ENCODE assay signal across 1 cellular context in genomic region chr10:4847580-4848020, GRCh38.
TF ChIP-seq lines count a peak whose summit lies in the region.

No MANE protein-coding gene starts in this region.

TF ChIP-seq in K562, 482 proteins besides CTCF, POLR2A, EP300 and RAD21 (continued from another document and continues in another):
- TF ChIP-seq CHAMP1 (IDR thresholded peaks at IDR 0.05) (no peak), KDM4B (IDR thresholded peaks at IDR 0.05; ENCODE audit: borderline replicate concordance in 2 of 2, low read depth in 1 of 2) (no peak), NCOA4 (IDR thresholded peaks at IDR 0.05; ENCODE audit: partially characterized antibody) (no peak), TRIM28 (IDR thresholded peaks at IDR 0.05) (no peak), ZBTB40 (IDR thresholded peaks at IDR 0.05) (peak; percentile 53), ZBTB40 (CRISPR knock-in tag; IDR thresholded peaks at IDR 0.05) (no peak), MLX (CRISPR knock-in tag; conservative IDR thresholded peaks at IDR 0.05) (no peak), MNT (conservative IDR thresholded peaks at IDR 0.05) (no peak; a peak in 1 of 4 replicates), ZNF197 (CRISPR knock-in tag; IDR thresholded peaks at IDR 0.05; ENCODE audit: low read depth) (0 out of 2 replicates have a peak, but pooled peaks have one; percentile 46), JUNB (CRISPR knock-in tag; conservative IDR thresholded peaks at IDR 0.05) (peak; percentile 60), ARID1B (IDR thresholded peaks at IDR 0.05) (peak; percentile 56), RREB1 (CRISPR knock-in tag; IDR thresholded peaks at IDR 0.05) (no peak), MXI1 (IDR thresholded peaks at IDR 0.05; ENCODE audit: low read depth, low read length) (no peak), NFRKB (IDR thresholded peaks at IDR 0.05; ENCODE audit: low read depth) (no peak), ZNF584 (CRISPR knock-in tag; IDR thresholded peaks at IDR 0.05; ENCODE audit: low read depth) (0 out of 2 replicates have a peak, but pooled peaks have one; percentile 41), ELK1 (CRISPR knock-in tag; IDR thresholded peaks at IDR 0.05) (no peak), ARID4B (CRISPR knock-in tag; IDR thresholded peaks at IDR 0.05) (no peak), POLR3A (IDR thresholded peaks at IDR 0.05; ENCODE audit: borderline replicate concordance, extremely low read depth, insufficient read depth, insufficient read length) (no peak), EHMT2 (IDR thresholded peaks at IDR 0.05) (no peak), MECOM (CRISPR knock-in tag; IDR thresholded peaks at IDR 0.05) (no peak), ZNF316 (IDR thresholded peaks at IDR 0.05) (peak; percentile 36; the same call in 1 of the 2 replicates), SMAD1 (IDR thresholded peaks at IDR 0.05; ENCODE audit: low read depth, low read length, partially characterized antibody) (no peak), GMEB1 (CRISPR knock-in tag; IDR thresholded peaks at IDR 0.05) (no peak), POLR2H (tag; IDR thresholded peaks at IDR 0.05; ENCODE audit: low read depth) (no peak), ZC3H8 (IDR thresholded peaks at IDR 0.05) (no peak)
